In genomic region chr14:64501326-64502171, GRCh38 we compare ENCODE assay signal across 8 cellular contexts. TPM values are rescaled to one million over a fixed set of nuclear protein-coding genes. Genes with fewer than 3 reads are reported as not detected.
DNase-seq lines count a peak whose midpoint lies in the region; ATAC-seq and TF ChIP-seq lines count a peak whose summit lies in the region.

No MANE protein-coding gene starts in this region.

- no peaks in the 10 kb centered on the region for H3K9me3 ChIP-seq in SU-DHL-6 (ENCODE audit: insufficient read depth, low read length)
- no peaks in the 10 kb centered on the region for H3K9me3 ChIP-seq in endocrine pancreas (ENCODE audit: control insufficient read depth, low read length)

- ATAC-seq in GM18505 (IDR thresholded peaks at IDR 0.05; ENCODE audit: unreplicated experiment) (no peak), naive B cell (ENCODE audit: low read depth in 2 of 2) (no peak), GM18868 (IDR thresholded peaks at IDR 0.05; ENCODE audit: unreplicated experiment) (no peak)

- no peak for TF ChIP-seq CTCF in SU-DHL-6 (IDR thresholded peaks at IDR 0.05; ENCODE audit: insufficient read depth, low read length, poor library complexity, severe bottlenecking)

- no peaks in the 10 kb centered on the region for H3K9me2 ChIP-seq in SU-DHL-6 (replicated peaks; ENCODE audit: insufficient read depth, low read length)

- peak overlapping the region; percentile 71 to 99 (median 98) for H3K27ac Mint-ChIP-seq in naive B cell

- no peak overlapping the region for H2AFZ ChIP-seq in SU-DHL-6 (ENCODE audit: low read depth, low read length, severe bottlenecking)

- H3K4me3 ChIP-seq in SU-DHL-6 (ENCODE audit: insufficient read depth, low read length, poor library complexity, severe bottlenecking): peak overlapping the region; percentile 85
- H3K4me3 ChIP-seq in endocrine pancreas (ENCODE audit: control insufficient read depth, insufficient read depth, low read length): peak overlapping the region; percentile 66

- H3K4me3 Mint-ChIP-seq in naive B cell: peak overlapping the region; percentile 47 to 99 (median 91)

- peak overlapping the region; percentile 99 for H3K27ac ChIP-seq in SU-DHL-6 (ENCODE audit: low read depth, low read length)

- in situ Hi-C loops in ACHN (cut with HindIII; ENCODE audit: low pct_ligation_motif_present, low pct_unique_long_range_greater_than_20kb, low sequenced_read_pairs): no loop called here

- peak; percentile 47 for TF ChIP-seq POLR2A in GM18505 (IDR thresholded peaks at IDR 0.05; ENCODE audit: borderline replicate concordance, extremely low read depth, insufficient read depth, insufficient read length)

- H4K20me1 ChIP-seq in SU-DHL-6 (ENCODE audit: low read depth, low read length): 0 out of 2 replicates have a peak, but pooled peaks cover 5% of the 10 kb centered on the region

- DNase-seq in ACHN: peak; percentile 43
- DNase-seq in naive B cell: no peak
- no peak for DNase-seq in NCI-H146 (lab: John Stamatoyannopoulos, UW)
- DNase-seq in SKM-1 (lab: John Stamatoyannopoulos, UW; ENCODE audit: unreplicated experiment): no peak

- H3K9ac ChIP-seq in SU-DHL-6 (ENCODE audit: low read length) (peak overlapping the region; percentile 99), endocrine pancreas (ENCODE audit: control insufficient read depth, insufficient read depth, low read length) (no peak overlapping the region)

- H3K9me3 Mint-ChIP-seq in naive B cell: no peaks in the 10 kb centered on the region

- H3F3A ChIP-seq in SU-DHL-6 (ENCODE audit: insufficient read depth): peaks cover 52% of the 10 kb centered on the region

- peak overlapping the region; percentile 76 for H3K4me2 ChIP-seq in SU-DHL-6 (ENCODE audit: low read depth, low read length, poor library complexity, severe bottlenecking)

- H3K36me3 ChIP-seq in SU-DHL-6 (ENCODE audit: low read length): peaks cover 18% of the 10 kb centered on the region
- H3K36me3 ChIP-seq in endocrine pancreas (ENCODE audit: control insufficient read depth, insufficient read depth, low read length): no peaks in the 10 kb centered on the region

- H3K79me2 ChIP-seq in SU-DHL-6 (ENCODE audit: insufficient read depth, low read length): peaks cover 83% of the 10 kb centered on the region

- peaks cover 0 to 6% (median 0%) of the 10 kb centered on the region in 3 donors for H3K27me3 Mint-ChIP-seq in naive B cell

- peaks cover 42 to 60% (median 54%) of the 10 kb centered on the region in 3 donors for H3K4me1 Mint-ChIP-seq in naive B cell

- peaks cover 7% of the 10 kb centered on the region for H3K4me1 ChIP-seq in endocrine pancreas (ENCODE audit: control insufficient read depth, insufficient read depth, low read length)

- H3K36me3 Mint-ChIP-seq in naive B cell: no peaks in the 10 kb centered on the region

- H3K27me3 ChIP-seq in SU-DHL-6 (ENCODE audit: low read length) (no peaks in the 10 kb centered on the region), endocrine pancreas (ENCODE audit: control insufficient read depth, insufficient read depth, low read length) (no peaks in the 10 kb centered on the region)

RNA-seq across cellular contexts. Expression of gene ZBTB25, which starts 2.1 kb away (rescaled TPM):
- polyA plus RNA-seq in naive B cell (ENCODE audit: low read depth in 6 of 6): 10 to 100 TPM; 16.7 to 26.4 (median 22.3) TPM

RNA-seq across cellular contexts. Expression of gene ZBTB1, which starts 3.0 kb away (rescaled TPM):
- 100 to 1,000 TPM in 1 of 6 donors, 10 to 100 TPM in 5; 54.4 to 103 (median 76.5) TPM for polyA plus RNA-seq in naive B cell (ENCODE audit: low read depth in 6 of 6)

RNA-seq across cellular contexts. Expression of gene AKAP5, which starts 36.2 kb away (rescaled TPM):
- polyA plus RNA-seq in naive B cell (ENCODE audit: low read depth in 6 of 6): under 1 TPM in 5 of 6 donors, not detected in 1; 0.13 to 0.53 (median 0.31) TPM

RNA-seq across cellular contexts. Expression of gene HSPA2, which starts 39.0 kb away (rescaled TPM):
- polyA plus RNA-seq in naive B cell (ENCODE audit: low read depth in 6 of 6): 1 to 10 TPM in 1 of 6 donors, under 1 TPM in 4, not detected in 1; 0.30 to 1.3 (median 0.36) TPM

RNA-seq across cellular contexts. Expression of gene PPP1R36, which starts 48.2 kb away (rescaled TPM):
- under 1 TPM in 3 of 6 donors, not detected in 3; 0.22 to 0.40 (median 0.38) TPM for polyA plus RNA-seq in naive B cell (ENCODE audit: low read depth in 6 of 6)
